ENCODE assay signal across 1 cellular context in the genomic region with DNA sequence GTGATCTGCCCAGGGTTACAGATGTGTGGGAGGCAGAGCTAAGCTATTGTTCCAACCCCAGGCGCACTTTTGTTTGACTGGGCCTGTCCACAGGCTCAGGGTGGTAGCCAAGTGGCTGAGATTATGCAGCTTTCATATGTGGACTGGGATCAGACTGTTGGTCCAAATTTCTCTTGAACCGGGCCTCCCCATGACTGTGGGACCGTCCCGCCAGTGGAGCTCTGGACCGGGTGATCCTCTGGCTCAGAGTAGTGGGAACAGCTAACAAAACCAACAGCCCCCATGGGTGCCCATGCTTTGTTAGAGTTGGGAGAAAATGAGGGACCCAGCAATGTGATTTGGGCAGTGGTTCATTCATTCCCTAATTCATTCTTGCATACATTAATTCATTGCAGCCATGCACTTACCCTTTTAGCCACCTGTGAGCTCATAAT.
TF ChIP-seq lines count a peak whose summit lies in the region.

No MANE protein-coding gene starts in this region.

TF ChIP-seq in H1, 55 proteins besides CTCF, POLR2A, EP300 and RAD21:
- TF ChIP-seq, protein P1, sequence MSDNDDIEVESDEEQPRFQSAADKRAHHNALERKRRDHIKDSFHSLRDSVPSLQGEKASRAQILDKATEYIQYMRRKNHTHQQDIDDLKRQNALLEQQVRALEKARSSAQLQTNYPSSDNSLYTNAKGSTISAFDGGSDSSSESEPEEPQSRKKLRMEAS (IDR thresholded peaks at IDR 0.05) = no peak
- TF ChIP-seq KDM1A (IDR thresholded peaks at IDR 0.05; ENCODE audit: borderline replicate concordance, low read length) (no peak), JUN (IDR thresholded peaks at IDR 0.05; ENCODE audit: low read depth, low read length) (no peak), YY1 (IDR thresholded peaks at IDR 0.05; ENCODE audit: low read depth, low read length) (no peak), EZH2 (IDR thresholded peaks at IDR 0.05; ENCODE audit: low read depth, low read length, severe bottlenecking) (no peak), RXRA (IDR thresholded peaks at IDR 0.05; ENCODE audit: insufficient read depth, low read depth, low read length) (no peak), RNF2 (IDR thresholded peaks at IDR 0.05; ENCODE audit: borderline replicate concordance, low read depth, low read length, missing control alignments, poor library complexity, severe bottlenecking) (no peak), POU5F1 (IDR thresholded peaks at IDR 0.05; ENCODE audit: low read depth, low read length) (no peak), CHD1 (IDR thresholded peaks at IDR 0.05; ENCODE audit: low read depth, low read length) (no peak), SRF (IDR thresholded peaks at IDR 0.05; ENCODE audit: low read depth, low read length) (no peak), HDAC6 (IDR thresholded peaks at IDR 0.05; ENCODE audit: low read depth, low read length) (no peak), PHF8 (conservative IDR thresholded peaks at IDR 0.05; ENCODE audit: low read depth, low read length) (no peak), SAP30 (IDR thresholded peaks at IDR 0.05; ENCODE audit: insufficient read depth, insufficient replicate concordance, low read length) (no peak), NANOG (IDR thresholded peaks at IDR 0.05; ENCODE audit: insufficient read depth, low read depth, low read length, poor library complexity, severe bottlenecking) (no peak)
TF ChIP-seq in H1: peak in this region for 0.
